In the genomic region with DNA sequence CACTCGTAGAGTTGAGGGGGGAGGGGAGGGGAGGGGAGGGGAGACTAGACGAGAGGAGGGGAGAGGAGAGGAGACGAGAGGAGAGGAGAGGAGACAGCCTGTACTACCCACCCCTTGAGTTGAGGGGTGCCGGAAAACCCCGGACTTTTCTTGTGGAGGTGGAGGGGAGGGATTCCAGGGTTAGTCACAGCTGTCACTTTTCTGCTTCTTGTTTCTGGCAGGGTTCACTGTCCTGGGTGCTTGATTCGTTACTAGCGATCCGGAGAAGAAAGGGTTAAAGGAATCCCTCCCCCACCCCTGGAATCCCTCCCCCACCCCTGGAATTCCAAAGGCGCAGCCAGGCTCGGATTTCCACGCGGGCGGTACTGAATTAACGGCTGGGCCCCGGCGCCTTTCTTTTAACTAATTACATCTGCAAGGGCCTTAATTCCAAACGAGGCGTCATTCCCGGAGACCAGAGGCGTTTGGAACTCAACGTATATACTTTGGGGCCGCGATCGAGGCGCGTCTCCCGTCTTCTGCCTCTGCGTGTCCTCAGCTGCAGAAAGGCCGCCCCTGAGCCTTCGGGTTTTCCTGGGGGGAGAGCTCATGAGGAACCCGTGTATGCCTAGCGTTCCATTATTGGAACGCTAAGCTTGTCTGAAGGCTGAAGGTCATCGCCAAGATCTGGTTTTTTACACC, we compare ENCODE assay signal across 1 cellular context.
TF ChIP-seq lines count a peak whose summit lies in the region.

No MANE protein-coding gene starts in this region.

TF ChIP-seq in HepG2, 621 proteins besides CTCF, POLR2A, EP300 and RAD21 (continued from another document):
- TF ChIP-seq, protein P1, sequence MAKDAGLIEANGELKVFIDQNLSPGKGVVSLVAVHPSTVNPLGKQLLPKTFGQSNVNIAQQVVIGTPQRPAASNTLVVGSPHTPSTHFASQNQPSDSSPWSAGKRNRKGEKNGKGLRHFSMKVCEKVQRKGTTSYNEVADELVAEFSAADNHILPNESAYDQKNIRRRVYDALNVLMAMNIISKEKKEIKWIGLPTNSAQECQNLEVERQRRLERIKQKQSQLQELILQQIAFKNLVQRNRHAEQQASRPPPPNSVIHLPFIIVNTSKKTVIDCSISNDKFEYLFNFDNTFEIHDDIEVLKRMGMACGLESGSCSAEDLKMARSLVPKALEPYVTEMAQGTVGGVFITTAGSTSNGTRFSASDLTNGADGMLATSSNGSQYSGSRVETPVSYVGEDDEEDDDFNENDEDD (CRISPR knock-in tag; IDR thresholded peaks at IDR 0.05; ENCODE audit: borderline replicate concordance): no peak
- TF ChIP-seq KLF15 (CRISPR knock-in tag; IDR thresholded peaks at IDR 0.05; ENCODE audit: borderline replicate concordance) (no peak), ZNF652 (CRISPR knock-in tag; IDR thresholded peaks at IDR 0.05; ENCODE audit: borderline replicate concordance, low read depth) (peak; percentile 66; the same call in 1 of the 2 replicates), NCOR1 (IDR thresholded peaks at IDR 0.05; ENCODE audit: borderline replicate concordance, low read length) (no peak), ZMYM2 (CRISPR knock-in tag; IDR thresholded peaks at IDR 0.05) (no peak), ZSCAN21 (CRISPR knock-in tag; IDR thresholded peaks at IDR 0.05; ENCODE audit: borderline replicate concordance) (no peak)
